8 cellular contexts compared by ENCODE assay signal in genomic region chr1:12617511-12617900, GRCh38. TPM values are rescaled to one million over a fixed set of nuclear protein-coding genes. Genes with fewer than 3 reads are reported as not detected.
DNase-seq lines count a peak whose midpoint lies in the region; ATAC-seq and TF ChIP-seq lines count a peak whose summit lies in the region.

No MANE protein-coding gene starts in this region.

- H3K27ac ChIP-seq in heart right ventricle (peak overlapping the region; percentile 92 to 98 (median 96)), iPS-20b (ENCODE audit: low read length) (peak overlapping the region; percentile 46)

- 0 to 1% methylated on average over 13 of the region's 13 CpGs for WGBS in heart right ventricle, 2 donors

- ATAC-seq in heart right ventricle (no peak), Right ventricle myocardium inferior (no peak), GM19023 (IDR thresholded peaks at IDR 0.05; ENCODE audit: unreplicated experiment) (no peak)

- H3K9me3 ChIP-seq in heart right ventricle (no peaks in the 10 kb centered on the region), iPS-20b (ENCODE audit: insufficient read depth, low read depth, low read length) (no peaks in the 10 kb centered on the region)

- intact Hi-C loops in heart right ventricle (cut with DNase I) (loop anchor here in 8 of 10 donors (2.0 to 10.0 kb wide), 15 partner anchors 19 to 275 kb away; no protein-coding TSS in a partner anchor), Right ventricle myocardium inferior (cut with DNase I) (loop anchor here (5.0 to 10.0 kb wide), 2 partner anchors 65 to 273 kb away; no protein-coding TSS in a partner anchor)

- H3K4me3 ChIP-seq in heart right ventricle = peak overlapping the region; percentile 55 to 91 (median 78)
- H3K4me3 ChIP-seq in iPS-20b (ENCODE audit: low read length) = peak overlapping the region; percentile 84

- TF ChIP-seq CTCF in heart right ventricle (IDR thresholded peaks at IDR 0.05) = no peak

- peaks cover 0 to 9% (median 0%) of the 10 kb centered on the region in 7 donors for H3K27me3 ChIP-seq in heart right ventricle
- peaks cover 20% of the 10 kb centered on the region; the same call in 1 of the 2 replicates for H3K27me3 ChIP-seq in iPS-20b (ENCODE audit: insufficient read depth, low read length)

- DNase-seq in heart right ventricle (no peak), Right ventricle myocardium inferior (ENCODE audit: missing footprints) (no peak), NCI-H1694 (lab: John Stamatoyannopoulos, UW) (no peak), SKM-1 (lab: John Stamatoyannopoulos, UW; ENCODE audit: unreplicated experiment) (no peak)
- peak; percentile 35 for DNase-seq in activated naive CD4-positive, alpha-beta T cell treated with anti-CD3 and anti-CD28 coated beads, Interleukin-2, amount 50 U/mL, for 16 hours
- peak in 5 of 6 experiments; percentile 64 to 79 (median 69) for DNase-seq in stimulated activated naive CD4-positive, alpha-beta T cell (lab: John Stamatoyannopoulos, UW)

- peak overlapping the region; percentile 89; the same call in 1 of the 2 replicates for H3K9ac ChIP-seq in iPS-20b (ENCODE audit: low read depth, low read length)

- H3K4me1 ChIP-seq in heart right ventricle = peaks cover 11 to 83% (median 68%) of the 10 kb centered on the region in 9 donors
- peaks cover 31% of the 10 kb centered on the region for H3K4me1 ChIP-seq in iPS-20b (ENCODE audit: insufficient read depth, low read length)

- peaks cover 0 to 11% (median 6%) of the 10 kb centered on the region in 9 donors for H3K36me3 ChIP-seq in heart right ventricle
- peaks cover under 1% of the 10 kb centered on the region; the same call in 1 of the 2 replicates for H3K36me3 ChIP-seq in iPS-20b (ENCODE audit: insufficient read depth, low read depth, low read length)

RNA-seq across cellular contexts. Expression of gene DHRS3, which starts 0.5 kb away (rescaled TPM):
- total RNA-seq in heart right ventricle = 10 to 100 TPM; 50.8 to 88.3 (median 63.7) TPM
- 10 to 100 TPM; 39.9 to 93.5 TPM for polyA plus RNA-seq in heart right ventricle
- 81.0 TPM for total RNA-seq in Right ventricle myocardium inferior

RNA-seq across cellular contexts. Expression of gene AADACL4, which starts 26.4 kb away (rescaled TPM):
- total RNA-seq in heart right ventricle (not detected), Right ventricle myocardium inferior (not detected)
- polyA plus RNA-seq in heart right ventricle = not detected

Comparison
In these comparisons a context has a peak if more than half of its experiments do, and no peak if none do; other contexts are left out.
1. DNase-seq: peak in activated naive CD4-positive, alpha-beta T cell treated with anti-CD3 and anti-CD28 coated beads, Interleukin-2, amount 50 U/mL, for 16 hours (single experiment) and stimulated activated naive CD4-positive, alpha-beta T cell (5 of 6); none in heart right ventricle (0 of 2), Right ventricle myocardium inferior (single experiment), NCI-H1694 (single experiment) and SKM-1 (single experiment).